In the genomic region with DNA sequence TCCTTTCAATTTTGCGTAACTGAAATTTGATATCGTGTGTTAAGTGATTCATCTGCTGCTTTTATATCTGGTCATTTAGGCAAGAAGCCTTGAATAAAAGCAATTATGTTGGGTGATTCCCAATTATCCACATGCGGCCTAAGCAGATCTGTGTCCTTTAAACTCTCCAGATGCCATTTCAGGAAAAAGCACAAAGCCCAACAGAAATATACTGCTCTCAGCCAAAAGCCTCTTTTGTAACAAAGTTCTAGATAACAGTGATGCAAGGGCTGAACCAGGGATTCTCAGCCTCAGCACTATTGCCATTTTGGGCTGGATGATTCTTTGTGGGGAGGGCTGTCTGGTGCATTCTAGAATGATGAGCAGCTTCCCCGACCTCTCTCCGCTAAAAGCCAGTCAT, we compare ENCODE assay signal across 23 cellular contexts.
DNase-seq lines count a peak whose midpoint lies in the region; ATAC-seq lines count a peak whose summit lies in the region.
"Had no signal": no experiment of that assay in that cellular context is flagged by ENCODE, and none has a peak within 500 bp of the region (broad histone marks: within the 10 kb centered on the region; RNA-seq: fewer than 3 reads in every experiment).

No MANE protein-coding gene starts in this region.

- DNase-seq in DMS 273 (lab: John Stamatoyannopoulos, UW; ENCODE audit: unreplicated experiment) (peak; percentile 45), NCI-H1930 (lab: John Stamatoyannopoulos, UW) (peak; percentile 4 to 14), NCI-H748 (lab: John Stamatoyannopoulos, UW; ENCODE audit: unreplicated experiment) (peak; percentile 100), fibroblast of gingiva (ENCODE audit: low read depth) (peak; percentile 46), iPS-NIHi7 (ENCODE audit: extremely low spot score) (no peak), CD1c-positive myeloid dendritic cell (ENCODE audit: extremely low spot score) (no peak), iPS-NIHi11 (ENCODE audit: low spot score) (no peak)
- DNase-seq: activated CD8-positive, alpha-beta memory T cell treated with anti-CD3 and anti-CD28 coated beads, Interleukin-2, amount 50 U/mL, for 4 hours; EL; hypothalamus; Karpas-422; left ventricle myocardium superior; naive thymus-derived CD8-positive, alpha-beta T cell; Peyer's patch; retina; SIG-M5; stimulated activated CD4-positive, alpha-beta T cell treated with anti-CD3 and anti-CD28 coated beads, Interleukin-4, amount 100 ng/mL, for 24 hours; stimulated activated naive CD4-positive, alpha-beta T cell; uterus had no signal

- ATAC-seq in HG02588 (IDR thresholded peaks at IDR 0.05; ENCODE audit: unreplicated experiment), result no peak
- ATAC-seq: activated T-helper 17 cell treated with anti-CD3 and anti-CD28 coated beads, Interleukin-2, amount 50 U/mL, for 72 hours; HCT116; left ventricle myocardium superior; naive thymus-derived CD8-positive, alpha-beta T cell; WTC11 had no signal

Comparison
In these comparisons a context has a peak if more than half of its experiments do, and no peak if none do; other contexts are left out.
1. DNase-seq: peak in DMS 273 (single experiment), NCI-H1930 (2 of 2), NCI-H748 (single experiment) and fibroblast of gingiva (single experiment); none in iPS-NIHi7 (single experiment), CD1c-positive myeloid dendritic cell (single experiment) and iPS-NIHi11 (single experiment).